ENCODE assay signal across 2 cellular contexts in genomic region chr3:12460132-12460531, GRCh38.
A peak's percentile ranks its signal among the peaks of the same experiment; 100 is the strongest.
TF ChIP-seq lines count a peak whose summit lies in the region.

No MANE protein-coding gene starts in this region.

TF ChIP-seq in HepG2, 621 proteins besides CTCF, POLR2A, EP300 and RAD21:
- TF ChIP-seq TRIM22 (IDR thresholded peaks at IDR 0.05), result no peak
- 0 out of 2 replicates have a peak, but pooled peaks have one; percentile 18 for TF ChIP-seq PAXIP1 (CRISPR knock-in tag; conservative IDR thresholded peaks at IDR 0.05)
- TF ChIP-seq ZNF33A (CRISPR knock-in tag; IDR thresholded peaks at IDR 0.05; ENCODE audit: borderline replicate concordance), result no peak
- TF ChIP-seq ZNF501 (CRISPR knock-in tag; IDR thresholded peaks at IDR 0.05), result peak; percentile 30; the same call in 1 of the 2 replicates
- no peak for TF ChIP-seq TFE3 (CRISPR knock-in tag; IDR thresholded peaks at IDR 0.05)
- TF ChIP-seq HNF1B (CRISPR knock-in tag; IDR thresholded peaks at IDR 0.05), result peak; percentile 25; the same call in 1 of the 2 replicates
- peak; percentile 18; the same call in 1 of the 2 replicates for TF ChIP-seq HNF4A (CRISPR knock-in tag; IDR thresholded peaks at IDR 0.05)
- TF ChIP-seq CEBPB (IDR thresholded peaks at IDR 0.05; ENCODE audit: borderline replicate concordance, low read depth, low read length), result no peak
- no peak for TF ChIP-seq ARNT (IDR thresholded peaks at IDR 0.05)
- no peak for TF ChIP-seq ZFP41 (CRISPR knock-in tag; IDR thresholded peaks at IDR 0.05; ENCODE audit: borderline replicate concordance)
- no peak for TF ChIP-seq GFI1 (CRISPR knock-in tag; IDR thresholded peaks at IDR 0.05; ENCODE audit: borderline replicate concordance)
- TF ChIP-seq MEF2D (CRISPR knock-in tag; IDR thresholded peaks at IDR 0.05), result peak; percentile 83
- TF ChIP-seq IRX3 (CRISPR knock-in tag; IDR thresholded peaks at IDR 0.05; ENCODE audit: borderline replicate concordance, low read depth), result no peak

TF ChIP-seq in H1, 55 proteins besides CTCF, POLR2A, EP300 and RAD21:
- TF ChIP-seq BRCA1 (IDR thresholded peaks at IDR 0.05; ENCODE audit: low read depth, low read length), result no peak
- TF ChIP-seq KDM4A (IDR thresholded peaks at IDR 0.05; ENCODE audit: low read depth, low read length, severe bottlenecking), result no peak
- no peak for TF ChIP-seq CHD7 (IDR thresholded peaks at IDR 0.05; ENCODE audit: insufficient replicate concordance, low read length)
- no peak for TF ChIP-seq RBBP5 (IDR thresholded peaks at IDR 0.05; ENCODE audit: borderline replicate concordance, low read depth, low read length)
- TF ChIP-seq SAP30 (IDR thresholded peaks at IDR 0.05; ENCODE audit: insufficient read depth, insufficient replicate concordance, low read length), result no peak
- TF ChIP-seq TBP (IDR thresholded peaks at IDR 0.05; ENCODE audit: low read depth, low read length), result no peak
- TF ChIP-seq HDAC6 (IDR thresholded peaks at IDR 0.05; ENCODE audit: low read depth, low read length), result no peak
- TF ChIP-seq CREB1 (IDR thresholded peaks at IDR 0.05), result no peak
- no peak for TF ChIP-seq PHF8 (conservative IDR thresholded peaks at IDR 0.05; ENCODE audit: low read depth, low read length)
- TF ChIP-seq MAX (IDR thresholded peaks at IDR 0.05), result no peak
- no peak for TF ChIP-seq ATF2 (IDR thresholded peaks at IDR 0.05; ENCODE audit: low read length)
- TF ChIP-seq HDAC2 (IDR thresholded peaks at IDR 0.05; ENCODE audit: borderline replicate concordance in 1 of 2, low read depth in 2 of 2, low read length in 2 of 2), result no peak
- no peak for TF ChIP-seq TCF12 (IDR thresholded peaks at IDR 0.05; ENCODE audit: low read depth, low read length)
- TF ChIP-seq EGR1 (IDR thresholded peaks at IDR 0.05; ENCODE audit: borderline replicate concordance, low read depth, low read length), result no peak
- no peak for TF ChIP-seq SP1 (IDR thresholded peaks at IDR 0.05; ENCODE audit: low read depth, low read length)
- TF ChIP-seq SIN3A (conservative IDR thresholded peaks at IDR 0.05 in 1 of 2, IDR thresholded peaks at IDR 0.05 in 1 of 2; ENCODE audit: low read depth in 1 of 2, low read length in 2 of 2), result no peak
- TF ChIP-seq GTF2F1 (IDR thresholded peaks at IDR 0.05; ENCODE audit: borderline replicate concordance, low read depth, low read length), result no peak
- TF ChIP-seq USF2 (IDR thresholded peaks at IDR 0.05; ENCODE audit: low read length), result no peak
